ENCODE assay signal across 8 cellular contexts in genomic region chr11:76919887-76920746, GRCh38. TPM values are rescaled to one million over a fixed set of nuclear protein-coding genes. Genes with fewer than 3 reads are reported as not detected.
DNase-seq lines count a peak whose midpoint lies in the region; ATAC-seq and TF ChIP-seq lines count a peak whose summit lies in the region.

No MANE protein-coding gene starts in this region.

- no peaks in the 10 kb centered on the region for H3K36me3 Mint-ChIP-seq in immature natural killer cell

- H3K27me3 ChIP-seq in WERI-Rb-1 (ENCODE audit: insufficient read depth, low read depth, severe bottlenecking) (no peaks in the 10 kb centered on the region), breast epithelium (no peaks in the 10 kb centered on the region)

- H3K4me1 Mint-ChIP-seq in immature natural killer cell: peaks cover 6 to 11% of the 10 kb centered on the region in 2 donors

- intact Hi-C loops in breast epithelium (cut with DNase I; ENCODE audit: low total_unique reads): no loop called here

- no peak for TF ChIP-seq POLR2A in breast epithelium (IDR thresholded peaks at IDR 0.05)

- ATAC-seq in HG02970 (IDR thresholded peaks at IDR 0.05; ENCODE audit: low FRiP score, unreplicated experiment) (peak; percentile 54), GM21390 (IDR thresholded peaks at IDR 0.05; ENCODE audit: unreplicated experiment) (no peak)

- H3K27ac ChIP-seq in WERI-Rb-1: no peak overlapping the region
- no peak overlapping the region for H3K27ac ChIP-seq in breast epithelium

- DNase-seq in ELR (ENCODE audit: low read depth) (peak; percentile 87), NCI-H2196 treated with DMSO at 0.1 percent for 48 hours (lab: John Stamatoyannopoulos, UW; ENCODE audit: unreplicated experiment) (peak; percentile 92), WERI-Rb-1 (peak; percentile 71), breast epithelium (ENCODE audit: low spot score in 2 of 2) (peak; percentile 67 to 73), immature natural killer cell (peak; percentile 57 to 70 (median 67)), smooth muscle cell of the brain vasculature (ENCODE audit: low read depth, low spot score) (peak; percentile 52)

- H3K27ac Mint-ChIP-seq in immature natural killer cell: peak overlapping the region in 1 of 6 donors; percentile 20

- H3K4me3 ChIP-seq in WERI-Rb-1 (ENCODE audit: low read depth, low read length) (no peak overlapping the region), breast epithelium (peak overlapping the region in 1 of 3 donors; percentile 26)

- H3K9me3 Mint-ChIP-seq in immature natural killer cell: no peaks in the 10 kb centered on the region

- TF ChIP-seq CTCF in WERI-Rb-1 (IDR thresholded peaks at IDR 0.05; ENCODE audit: low read depth, low read length) (peak; percentile 57), breast epithelium (IDR thresholded peaks at IDR 0.05) (peak; percentile 68 to 86 (median 69))

- H3K9me3 ChIP-seq in WERI-Rb-1 (ENCODE audit: severe bottlenecking) (no peaks in the 10 kb centered on the region), breast epithelium (no peaks in the 10 kb centered on the region)

- H3K4me3 Mint-ChIP-seq in immature natural killer cell: peak overlapping the region; percentile 64 to 81 (median 74)

- H3K4me1 ChIP-seq in breast epithelium: no peaks in the 10 kb centered on the region

- H3K27me3 Mint-ChIP-seq in immature natural killer cell (ENCODE audit: low read depth in 3 of 3): no peaks in the 10 kb centered on the region

- H3K36me3 ChIP-seq in WERI-Rb-1 (no peaks in the 10 kb centered on the region), breast epithelium (no peaks in the 10 kb centered on the region)

RNA-seq across cellular contexts. Expression of gene ACER3, which starts 59.4 kb away (rescaled TPM):
- total RNA-seq in breast epithelium: 10 to 100 TPM in 2 of 3 donors, 1 to 10 TPM in 1; 8.2 to 35.2 (median 12.9) TPM
- polyA plus RNA-seq in immature natural killer cell: 1 to 10 TPM; 3.3 to 8.4 (median 5.3) TPM
